ENCODE assay signal across 8 cellular contexts in the genomic region with DNA sequence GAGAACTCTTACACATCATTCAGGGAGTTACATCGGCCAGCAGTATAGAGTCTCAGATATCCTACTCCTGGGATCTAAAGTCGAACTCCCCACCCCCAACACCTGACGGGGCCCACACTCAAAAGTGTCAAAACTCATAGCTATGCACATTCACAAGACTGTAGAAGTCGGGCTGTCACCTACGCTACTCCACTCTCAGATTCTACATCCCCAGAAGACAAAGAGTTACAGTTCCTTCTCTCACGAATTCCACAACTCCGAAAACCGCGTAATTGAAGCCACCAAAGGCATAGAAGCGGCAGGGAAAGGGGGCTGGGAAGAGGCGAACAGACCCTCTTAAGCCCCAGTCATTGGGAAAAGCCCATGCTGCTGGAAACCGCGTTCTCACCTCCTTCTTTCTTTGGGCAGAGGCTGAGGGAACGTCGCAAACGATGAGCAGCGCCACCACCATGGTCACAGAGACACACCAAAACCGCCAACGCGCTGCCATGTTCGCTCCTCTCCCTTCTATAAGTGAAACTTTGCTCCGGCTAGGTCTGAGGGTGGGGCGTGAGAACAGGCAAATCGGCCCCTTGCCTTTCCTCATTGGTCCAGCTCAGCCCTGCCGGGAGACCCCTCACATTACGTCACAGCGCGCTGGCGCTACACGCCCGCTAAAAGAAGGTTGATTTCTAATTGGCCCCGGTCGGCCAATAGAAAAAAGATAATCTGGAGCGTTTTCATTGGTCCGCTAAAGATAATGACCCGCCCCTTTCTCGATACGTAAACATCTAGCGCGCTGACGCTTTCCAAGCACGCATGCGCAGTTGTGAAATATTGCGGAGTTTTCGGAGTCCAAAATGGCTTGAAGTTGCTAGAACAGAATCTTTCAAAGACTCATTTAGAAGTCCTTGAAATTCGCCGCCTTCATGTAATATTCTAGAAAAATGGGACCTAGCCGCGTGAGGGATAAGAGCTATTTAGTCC. TPM values are rescaled to one million over a fixed set of nuclear protein-coding genes. Genes with fewer than 3 reads are reported as not detected.
A peak's percentile ranks its signal among the peaks of the same experiment; 100 is the strongest.
DNase-seq lines count a peak whose midpoint lies in the region; ATAC-seq and TF ChIP-seq lines count a peak whose summit lies in the region.

MAGT1 (minus strand) TSS at position 515 of the 966 bp plus-strand sequence; CDS start at position 490, 25 bp downstream.

- H3K18ac ChIP-seq in IMR-90 (ENCODE audit: low read depth, low read length): no peak within 1 kb of the TSS; the same call in 1 of the 2 replicates

- H3K27me3 ChIP-seq in IMR-90 (ENCODE audit: control insufficient read depth, insufficient read depth, low read length): no peaks in the 10 kb centered on the region

- H4K8ac ChIP-seq in IMR-90 (ENCODE audit: low read depth in 2 of 2, low read length in 2 of 2): peak within 1 kb of the TSS; percentile 69 to 98

- WGBS in IMR-90 (ENCODE audit: extremely low coverage in 2 of 2, insufficient read length in 1 of 2), 2 experiments: 48% methylated on average over 12 of the region's 49 CpGs; no CpG with 5 or more reads in 1 of the 2 experiments

- H3K9me1 ChIP-seq in IMR-90 (ENCODE audit: insufficient read depth, low read length): no peaks in the 10 kb centered on the region

- TF ChIP-seq POLR2A in IMR-90 (IDR thresholded peaks at IDR 0.05; ENCODE audit: low read depth, low read length): peak; percentile 94

- ATAC-seq in GM21528 (IDR thresholded peaks at IDR 0.05; ENCODE audit: low FRiP score, unreplicated experiment) (peak; percentile 92), IMR-90 (ENCODE audit: low read depth) (peak; percentile 91)

- no peak for TF ChIP-seq RAD21 in IMR-90 (IDR thresholded peaks at IDR 0.05; ENCODE audit: low read length)

- H2AK9ac ChIP-seq in IMR-90 (replicated peaks; ENCODE audit: low read depth, low read length, poor library complexity): peak within 1 kb of the TSS; percentile 8

- peak within 1 kb of the TSS; percentile 78 for H2BK5ac ChIP-seq in IMR-90 (ENCODE audit: low read depth, low read length, poor library complexity, severe bottlenecking)

- peak within 1 kb of the TSS; percentile 54; the same call in 1 of the 2 replicates for H3K4ac ChIP-seq in IMR-90 (ENCODE audit: low read depth, low read length)

- no peaks in the 10 kb centered on the region for H3K36me3 ChIP-seq in IMR-90 (ENCODE audit: control insufficient read depth, insufficient read depth, low read length)

- H3K14ac ChIP-seq in IMR-90 (replicated peaks; ENCODE audit: low read depth, low read length): peak within 1 kb of the TSS; percentile 86

- peak within 1 kb of the TSS; percentile 68; the same call in 1 of the 2 replicates for H3K56ac ChIP-seq in IMR-90 (ENCODE audit: extremely low read depth, insufficient read depth, low read length)

- no peaks in the 10 kb centered on the region for H3K9me3 ChIP-seq in IMR-90 (ENCODE audit: control insufficient read depth, insufficient read depth, low read length)

- H3K27ac ChIP-seq in IMR-90 (ENCODE audit: insufficient read depth, low read length): peak within 1 kb of the TSS; percentile 89

- H3K4me1 ChIP-seq in IMR-90 (ENCODE audit: control insufficient read depth, insufficient read depth, low read length): no peaks in the 10 kb centered on the region

- H4K91ac ChIP-seq in IMR-90 (ENCODE audit: insufficient read depth, low read depth, low read length): no peak within 1 kb of the TSS

- peak; percentile 99 for DNase-seq in DMS 273 (lab: John Stamatoyannopoulos, UW; ENCODE audit: unreplicated experiment)
- peak; percentile 96 for DNase-seq in IMR-90
- DNase-seq in OCI-M1 (lab: John Stamatoyannopoulos, UW): peak; percentile 98
- DNase-seq in activated T-cell treated with anti-CD3 and anti-CD28 coated beads for 24 hours (ENCODE audit: low read depth): peak; percentile 80
- peak; percentile 38 for DNase-seq in epidermal melanocyte (ENCODE audit: insufficient read length, low spot score)
- DNase-seq in middle frontal gyrus (ENCODE audit: extremely low spot score, low spot score): peak; percentile 81
- DNase-seq in stimulated activated CD8-positive, alpha-beta memory T cell treated with anti-CD3 and anti-CD28 coated beads, Interleukin-2, amount 100 ng/mL, for 48 hours (ENCODE audit: low read depth in 2 of 2): peak; percentile 63 to 72

- POLR2A ChIA-PET in IMR-90 (lab: Charles Lee; ENCODE audit: unreplicated experiment): no interaction called here

- CTCF ChIA-PET in IMR-90 (lab: Yijun Ruan, JAX): no interaction called here

- H3K23ac ChIP-seq in IMR-90 (ENCODE audit: low read depth, low read length): peak within 1 kb of the TSS; percentile 75; the same call in 1 of the 2 replicates

- dilution Hi-C loops in IMR-90 (cut with HindIII; ENCODE audit: low sequenced_read_pairs, unreplicated experiment): no loop called here

- intact Hi-C loops in IMR-90 (cut with micrococcal nuclease): loop anchor here (5.0 to 10.0 kb wide), 3 partner anchors 110 to 390 kb away; partner anchors contain the start of gene ATRX

- H2AFZ ChIP-seq in IMR-90 (replicated peaks; ENCODE audit: low read length, poor library complexity): peak within 1 kb of the TSS; percentile 86

- peak within 1 kb of the TSS; percentile 54; the same call in 1 of the 2 replicates for H2AK5ac ChIP-seq in IMR-90 (ENCODE audit: low read depth, low read length)

- no peak within 1 kb of the TSS for H4K5ac ChIP-seq in IMR-90 (ENCODE audit: low read depth, low read length)

- H3K9ac ChIP-seq in IMR-90 (ENCODE audit: low read depth, low read length): peak within 1 kb of the TSS; percentile 88

- no peaks in the 10 kb centered on the region; the same call in 1 of the 2 replicates for H4K20me1 ChIP-seq in IMR-90 (ENCODE audit: insufficient read depth, low read length)

- H2BK15ac ChIP-seq in IMR-90 (ENCODE audit: low read depth, low read length): no peak within 1 kb of the TSS

- TSS peak; percentile 75 for BruUV-seq in IMR-90 (replicated peaks; lab: Mats Ljungman, UMichigan)

- H3K4me2 ChIP-seq in IMR-90 (ENCODE audit: low read depth, low read length): peak within 1 kb of the TSS; percentile 93

- H2BK120ac ChIP-seq in IMR-90 (ENCODE audit: low read depth, low read length): no peak within 1 kb of the TSS

- H3K4me3 ChIP-seq in IMR-90 (ENCODE audit: insufficient read depth, low read depth, low read length): peak within 1 kb of the TSS; percentile 81

- H2BK20ac ChIP-seq in IMR-90 (ENCODE audit: low read depth, low read length): no peak within 1 kb of the TSS

- in situ Hi-C loops in IMR-90 (cut with MboI; ENCODE audit: low sequenced_read_pairs): no loop called here

- H3K79me1 ChIP-seq in IMR-90 (ENCODE audit: low read depth in 1 of 2, low read length in 2 of 2): peaks cover 0 to 5% of the 10 kb centered on the region in 2 experiments; a peak in 1 of 4 replicates

- TF ChIP-seq CTCF in IMR-90 (conservative IDR thresholded peaks at IDR 0.05; ENCODE audit: low read depth, low read length): no peak

TF ChIP-seq in IMR-90, 13 proteins besides CTCF, POLR2A, EP300 and RAD21:
- peak; percentile 53; the same call in 1 of the 2 replicates for TF ChIP-seq CEBPB (IDR thresholded peaks at IDR 0.05; ENCODE audit: low read depth, low read length)
- TF ChIP-seq MXI1 (IDR thresholded peaks at IDR 0.05; ENCODE audit: borderline replicate concordance, low read depth, low read length): no peak

RNA-seq across cellular contexts. Expression of gene MAGT1, which starts in this region (rescaled TPM):
- total RNA-seq in IMR-90 (2012; rRNA removed): 74.7 and 82.8 TPM in 2 replicates
- polyA plus RNA-seq in IMR-90 (2012; rRNA removed): 25.3 and 27.3 TPM in 2 replicates
- 23.9 and 58.3 TPM in 2 replicates for polyA plus RNA-seq in IMR-90 (2012; cell fraction: cytosol; rRNA removed)
- polyA plus RNA-seq in IMR-90 (2012; cell fraction: nucleus; rRNA removed; ENCODE audit: low replicate concordance): 6.3 and 14.3 TPM in 2 replicates

Comparison
In these comparisons a context has a peak if more than half of its experiments do, and no peak if none do; other contexts are left out.
1. Peak in every context shown above with its lines: DNase-seq, ATAC-seq, H3K4me3 ChIP-seq and H3K27ac ChIP-seq.
2. DNase-seq: peak in every context shown above with its lines; median percentile 99 in DMS 273; 98 in OCI-M1; 96 in IMR-90; 81 in middle frontal gyrus; 80 in activated T-cell treated with anti-CD3 and anti-CD28 coated beads for 24 hours; 68 in stimulated activated CD8-positive, alpha-beta memory T cell treated with anti-CD3 and anti-CD28 coated beads, Interleukin-2, amount 100 ng/mL, for 48 hours; 38 in epidermal melanocyte.